ENCODE assay signal across 10 cellular contexts in genomic region chr14:77478796-77479195, GRCh38. TPM values are rescaled to one million over a fixed set of nuclear protein-coding genes. Genes with fewer than 3 reads are reported as not detected.
DNase-seq lines count a peak whose midpoint lies in the region; ATAC-seq and TF ChIP-seq lines count a peak whose summit lies in the region.
"Had no signal": no experiment of that assay in that cellular context is flagged by ENCODE, and none has a peak within 500 bp of the region (broad histone marks: within the 10 kb centered on the region; RNA-seq: fewer than 3 reads in every experiment).

No MANE protein-coding gene starts in this region.

- no peak for TF ChIP-seq CTCF in mucosa of descending colon (IDR thresholded peaks at IDR 0.05)

- DNase-seq in MV-4-11 (lab: John Stamatoyannopoulos, UW) (peak; percentile 63), SK-N-DZ (ENCODE audit: low spot score) (no peak), mucosa of descending colon (no peak), NCI-H1930 (lab: John Stamatoyannopoulos, UW) (no peak), anterior cingulate cortex (lab: John Stamatoyannopoulos, UW) (no peak)
- DNase-seq: aorta had no signal

- H3K4me3 ChIP-seq in mucosa of descending colon, result no peak overlapping the region

- intact Hi-C loops in mucosa of descending colon (cut with DNase I, micrococcal nuclease), result no loop called here

- no peaks in the 10 kb centered on the region for H3K4me1 ChIP-seq in mucosa of descending colon (ENCODE audit: low read depth)

- ATAC-seq in GM18517 (IDR thresholded peaks at IDR 0.05; ENCODE audit: unreplicated experiment), result peak; percentile 90
- ATAC-seq in GM21360 (IDR thresholded peaks at IDR 0.05; ENCODE audit: unreplicated experiment), result peak; percentile 84
- ATAC-seq in HG02981 (IDR thresholded peaks at IDR 0.05; ENCODE audit: unreplicated experiment), result peak; percentile 97
- no peak for ATAC-seq in mucosa of descending colon

- no peaks in the 10 kb centered on the region for H3K9me3 ChIP-seq in mucosa of descending colon

- H3K36me3 ChIP-seq in mucosa of descending colon (ENCODE audit: low read depth), result no peaks in the 10 kb centered on the region

RNA-seq across cellular contexts. Expression of gene ISM2, which starts 19.8 kb away (rescaled TPM):
- not detected in 2 replicates for polyA plus RNA-seq in SK-N-DZ (2014; cell fraction: cytosol; rRNA removed)
- polyA plus RNA-seq in SK-N-DZ (2014; cell fraction: nucleus; rRNA removed), result 0.37 and 1.1 TPM in 2 replicates
- total RNA-seq in mucosa of descending colon, result under 1 TPM in 2 of 3 donors, not detected in 1; 0.10 to 0.98 TPM
- total RNA-seq: activated CD8-positive, alpha-beta memory T cell treated with anti-CD3 and anti-CD28 coated beads for 36 hours had no signal
- polyA plus RNA-seq: aorta had no signal

RNA-seq across cellular contexts. Expression of gene AHSA1, which starts 20.9 kb away (rescaled TPM):
- polyA plus RNA-seq in SK-N-DZ (2014; cell fraction: cytosol; rRNA removed), result 276 and 370 TPM in 2 replicates
- 151 and 262 TPM in 2 replicates for polyA plus RNA-seq in SK-N-DZ (2014; cell fraction: nucleus; rRNA removed)
- total RNA-seq in mucosa of descending colon, result 100 to 1,000 TPM; 102 to 160 (median 116) TPM

RNA-seq across cellular contexts. Expression of gene VIPAS39, which starts 21.4 kb away (rescaled TPM):
- polyA plus RNA-seq in SK-N-DZ (2014; cell fraction: cytosol; rRNA removed), result 20.9 and 22.7 TPM in 2 replicates
- polyA plus RNA-seq in SK-N-DZ (2014; cell fraction: nucleus; rRNA removed), result 20.1 and 28.6 TPM in 2 replicates
- 10 to 100 TPM; 17.8 to 23.1 (median 18.0) TPM for total RNA-seq in mucosa of descending colon

RNA-seq across cellular contexts. Expression of gene NOXRED1, which starts 55.5 kb away (rescaled TPM):
- polyA plus RNA-seq in SK-N-DZ (2014; cell fraction: cytosol; rRNA removed), result 0.28 TPM in 1 of 2 replicates, not detected in the other
- polyA plus RNA-seq in SK-N-DZ (2014; cell fraction: nucleus; rRNA removed), result 0.52 and 1.0 TPM in 2 replicates
- 1 to 10 TPM in 1 of 3 donors, under 1 TPM in 2; 0.82 to 1.1 (median 0.82) TPM for total RNA-seq in mucosa of descending colon
